In genomic region chr1:235325854-235326253, GRCh38 we compare ENCODE assay signal across 8 cellular contexts. TPM values are rescaled to one million over a fixed set of nuclear protein-coding genes. Genes with fewer than 3 reads are reported as not detected.
DNase-seq lines count a peak whose midpoint lies in the region; ATAC-seq, FAIRE-seq and TF ChIP-seq lines count a peak whose summit lies in the region.

No MANE protein-coding gene starts in this region.

- TF ChIP-seq POLR2A in endothelial cell of umbilical vein (IDR thresholded peaks at IDR 0.05; ENCODE audit: low read depth, low read length): no peak

- no peaks in the 10 kb centered on the region for H3K9me3 ChIP-seq in DND-41 (ENCODE audit: insufficient read depth, low read length, severe bottlenecking)
- no peaks in the 10 kb centered on the region for H3K9me3 ChIP-seq in OCI-LY1 (ENCODE audit: low read length)
- H3K9me3 ChIP-seq in endothelial cell of umbilical vein (replicated peaks; ENCODE audit: control insufficient read depth, insufficient read depth, low read length): no peaks in the 10 kb centered on the region

- no peak overlapping the region for H2AFZ ChIP-seq in DND-41 (ENCODE audit: low read depth, low read length)
- H2AFZ ChIP-seq in OCI-LY1 (ENCODE audit: low read length): no peak overlapping the region
- H2AFZ ChIP-seq in endothelial cell of umbilical vein (ENCODE audit: low read depth, low read length): no peak overlapping the region

- no peaks in the 10 kb centered on the region for H3K27me3 ChIP-seq in DND-41 (ENCODE audit: insufficient read depth, low read length, poor library complexity)
- H3K27me3 ChIP-seq in OCI-LY1 (ENCODE audit: insufficient read depth, low read length): no peaks in the 10 kb centered on the region
- no peaks in the 10 kb centered on the region for H3K27me3 ChIP-seq in endothelial cell of umbilical vein (ENCODE audit: control insufficient read depth in 2 of 2, insufficient read depth in 2 of 2, low read length in 2 of 2)

- dilution Hi-C loops in endothelial cell of umbilical vein (cut with MboI; ENCODE audit: extremely low pct_ligation_motif_present, low sequenced_read_pairs): no loop called here

- H3K4me3 ChIP-seq in DND-41 (ENCODE audit: low read depth in 1 of 2, low read length in 2 of 2): peak overlapping the region; percentile 40 to 68; a peak in 3 of 4 replicates
- peak overlapping the region; percentile 79 for H3K4me3 ChIP-seq in OCI-LY1 (ENCODE audit: low read depth, low read length, poor library complexity, severe bottlenecking)
- H3K4me3 ChIP-seq in endothelial cell of umbilical vein (replicated peaks in 1 of 3; ENCODE audit: insufficient read depth in 1 of 3, low read depth in 1 of 3, low read length in 3 of 3): peak overlapping the region in 1 of 3 experiments; percentile 82

- no peaks in the 10 kb centered on the region for H3K9me2 ChIP-seq in OCI-LY1 (ENCODE audit: low read depth, low read length)

- H3K27ac Mint-ChIP-seq in osteocyte (ENCODE audit: unreplicated experiment): peak overlapping the region; percentile 94

- ATAC-seq in DND-41 (ENCODE audit: insufficient read depth, low read depth) (no peak), GM18870 (IDR thresholded peaks at IDR 0.05; ENCODE audit: unreplicated experiment) (no peak), HG03457 (IDR thresholded peaks at IDR 0.05; ENCODE audit: unreplicated experiment) (no peak), HG02759 (IDR thresholded peaks at IDR 0.05; ENCODE audit: unreplicated experiment) (no peak)

- H3K4me2 ChIP-seq in DND-41 (ENCODE audit: insufficient read depth, low read length) (peak overlapping the region; percentile 81), OCI-LY1 (ENCODE audit: low read length) (peak overlapping the region; percentile 84), endothelial cell of umbilical vein (ENCODE audit: insufficient read depth, low read length) (peak overlapping the region; percentile 97)

- peaks cover 8% of the 10 kb centered on the region for H3K36me3 Mint-ChIP-seq in osteocyte (ENCODE audit: unreplicated experiment)

- peaks cover 92% of the 10 kb centered on the region for H3K79me2 ChIP-seq in DND-41 (ENCODE audit: insufficient read depth, low read length)
- H3K79me2 ChIP-seq in OCI-LY1 (ENCODE audit: insufficient read depth, low read length): peaks cover 82% of the 10 kb centered on the region
- H3K79me2 ChIP-seq in endothelial cell of umbilical vein (ENCODE audit: control insufficient read depth, insufficient read depth, low read length): peaks cover 84% of the 10 kb centered on the region

- no peak for FAIRE-seq in endothelial cell of umbilical vein (lab: Jason Lieb, UNC)

- H3K4me1 Mint-ChIP-seq in osteocyte (ENCODE audit: unreplicated experiment): peaks cover 34% of the 10 kb centered on the region

- TF ChIP-seq CTCF in DND-41 (IDR thresholded peaks at IDR 0.05; ENCODE audit: borderline replicate concordance, extremely low read depth, low read length, poor library complexity, severe bottlenecking) (no peak), OCI-LY1 (IDR thresholded peaks at IDR 0.05; ENCODE audit: low read length) (no peak), endothelial cell of umbilical vein (IDR thresholded peaks at IDR 0.05; ENCODE audit: extremely low read depth in 1 of 2, insufficient read depth in 1 of 2, low read depth in 1 of 2, low read length in 2 of 2) (no peak), osteocyte (IDR thresholded peaks at IDR 0.05) (no peak)

- no peaks in the 10 kb centered on the region for H3K9me3 Mint-ChIP-seq in osteocyte (ENCODE audit: unreplicated experiment)

- peaks cover 52% of the 10 kb centered on the region for H3K36me3 ChIP-seq in DND-41 (ENCODE audit: insufficient read depth, low read length)
- peaks cover 30% of the 10 kb centered on the region; the same call in 1 of the 2 replicates for H3K36me3 ChIP-seq in OCI-LY1 (ENCODE audit: insufficient read depth, low read length)
- peaks cover 0 to 1% of the 10 kb centered on the region in 2 experiments for H3K36me3 ChIP-seq in endothelial cell of umbilical vein (ENCODE audit: control insufficient read depth in 2 of 2, extremely low read depth in 1 of 2, insufficient read depth in 2 of 2, low read length in 2 of 2)

- no peaks in the 10 kb centered on the region for H3K9me1 ChIP-seq in endothelial cell of umbilical vein (replicated peaks; ENCODE audit: control insufficient read depth, extremely low read depth, insufficient read depth, low read length)

- peak overlapping the region; percentile 94 for H3K4me3 Mint-ChIP-seq in osteocyte (ENCODE audit: unreplicated experiment)

- intact Hi-C loops in endothelial cell of umbilical vein (cut with micrococcal nuclease): loop anchor here (5.0 to 10.0 kb wide), 3 partner anchors 129 to 679 kb away; partner anchors contain the start of gene RBM34

- H3K27ac ChIP-seq in DND-41 (ENCODE audit: low read length) (peak overlapping the region; percentile 64; the same call in 1 of the 2 replicates), OCI-LY1 (ENCODE audit: low read depth, low read length, poor library complexity, severe bottlenecking) (peak overlapping the region; percentile 81), endothelial cell of umbilical vein (ENCODE audit: insufficient read depth, low read depth, low read length) (no peak overlapping the region)

- peak overlapping the region; percentile 96 for H3K9ac ChIP-seq in DND-41 (ENCODE audit: low read depth, low read length)
- peak overlapping the region; percentile 91 for H3K9ac ChIP-seq in OCI-LY1 (ENCODE audit: low read length)
- H3K9ac ChIP-seq in endothelial cell of umbilical vein (replicated peaks; ENCODE audit: extremely low read depth, insufficient read depth, low read length): peak overlapping the region; percentile 96

- DNase-seq in DND-41 (no peak), endothelial cell of umbilical vein (ENCODE audit: low read depth, low spot score) (no peak), osteocyte (ENCODE audit: extremely low spot score, unreplicated experiment) (no peak), NCI-H146 (lab: John Stamatoyannopoulos, UW) (no peak)

- H4K20me1 ChIP-seq in DND-41 (ENCODE audit: insufficient read depth, low read length) (peaks cover 50% of the 10 kb centered on the region), OCI-LY1 (ENCODE audit: insufficient read depth, low read length) (no peaks in the 10 kb centered on the region), endothelial cell of umbilical vein (replicated peaks; ENCODE audit: control insufficient read depth, extremely low read depth, insufficient read depth, low read length) (peaks cover 16% of the 10 kb centered on the region)

- no peaks in the 10 kb centered on the region for H3F3A ChIP-seq in OCI-LY1 (ENCODE audit: insufficient read depth, low read length)

- CTCF ChIA-PET in endothelial cell of umbilical vein (lab: Charles Lee): interaction anchor here (1.1 to 1.9 kb wide), 4 partner anchors 9 to 458 kb away, joined by 3 to 7 read pairs (median 5); no protein-coding TSS in a partner anchor

- no TSS peak for BruUV-seq in endothelial cell of umbilical vein (replicated peaks; lab: Mats Ljungman, UMichigan)

- no peaks in the 10 kb centered on the region for H3K27me3 Mint-ChIP-seq in osteocyte (ENCODE audit: unreplicated experiment)

- POLR2A ChIA-PET in endothelial cell of umbilical vein (lab: Charles Lee): interaction anchor here (0.6 kb wide), 1 partner anchor 18 kb away, joined by 3 read pairs; no protein-coding TSS in a partner anchor

- H3K4me1 ChIP-seq in DND-41 (ENCODE audit: insufficient read depth, low read length) (peaks cover 59% of the 10 kb centered on the region), OCI-LY1 (ENCODE audit: insufficient read depth, low read length, severe bottlenecking) (peaks cover 40% of the 10 kb centered on the region), endothelial cell of umbilical vein (ENCODE audit: control insufficient read depth, extremely low read depth, insufficient read depth, low read length) (peaks cover 25% of the 10 kb centered on the region)

TF ChIP-seq in endothelial cell of umbilical vein, 7 proteins besides CTCF, POLR2A, EP300 and RAD21 (continues in another document):
- TF ChIP-seq JUN (IDR thresholded peaks at IDR 0.05; ENCODE audit: borderline replicate concordance, insufficient read depth, insufficient read length, low read depth): no peak
- no peak for TF ChIP-seq MYC (IDR thresholded peaks at IDR 0.05; ENCODE audit: low read depth, low read length)
- TF ChIP-seq POLR2AphosphoS5 (IDR thresholded peaks at IDR 0.05; ENCODE audit: insufficient read depth, low read depth, low read length): no peak

RNA-seq across cellular contexts. Expression of gene ARID4B, which starts 2.1 kb away (rescaled TPM):
- total RNA-seq in endothelial cell of umbilical vein (33.5 and 40.7 TPM in 2 replicates), osteocyte (41.3 and 41.5 TPM in 2 replicates)
- 4.0 and 6.7 TPM in 2 replicates for polyA plus RNA-seq in endothelial cell of umbilical vein
- 5.3 and 5.9 TPM in 2 replicates for polyA plus RNA-seq in endothelial cell of umbilical vein (2011; cell fraction: cytosol; rRNA removed)
- 35.6 and 51.2 TPM in 2 replicates for polyA plus RNA-seq in endothelial cell of umbilical vein (2011; cell fraction: nucleus; rRNA removed)
- 16.6 and 20.1 TPM in 2 replicates for polyA plus RNA-seq in endothelial cell of umbilical vein (2012)
- polyA minus RNA-seq in endothelial cell of umbilical vein: 35.7 and 40.4 TPM in 2 replicates
- 6.6 TPM for polyA minus RNA-seq in endothelial cell of umbilical vein (2011; cell fraction: cytosol; rRNA and poly(A)+ RNA removed)
- 78.5 and 89.4 TPM in 2 replicates for polyA minus RNA-seq in endothelial cell of umbilical vein (2011; cell fraction: nucleus; rRNA and poly(A)+ RNA removed)

RNA-seq across cellular contexts. Expression of gene GGPS1, which starts 2.5 kb away (rescaled TPM):
- total RNA-seq in endothelial cell of umbilical vein: 24.8 and 29.5 TPM in 2 replicates
- polyA plus RNA-seq in endothelial cell of umbilical vein: 9.1 and 10.7 TPM in 2 replicates
- polyA plus RNA-seq in endothelial cell of umbilical vein (2011; cell fraction: cytosol; rRNA removed): 14.6 and 16.7 TPM in 2 replicates
- 7.6 and 8.0 TPM in 2 replicates for polyA plus RNA-seq in endothelial cell of umbilical vein (2011; cell fraction: nucleus; rRNA removed)
- 17.2 and 19.6 TPM in 2 replicates for polyA plus RNA-seq in endothelial cell of umbilical vein (2012)
- polyA minus RNA-seq in endothelial cell of umbilical vein: 11.3 and 20.9 TPM in 2 replicates
- polyA minus RNA-seq in endothelial cell of umbilical vein (2011; cell fraction: cytosol; rRNA and poly(A)+ RNA removed): 13.8 TPM
- polyA minus RNA-seq in endothelial cell of umbilical vein (2011; cell fraction: nucleus; rRNA and poly(A)+ RNA removed): 2.3 and 8.5 TPM in 2 replicates
- total RNA-seq in osteocyte: 37.1 and 42.5 TPM in 2 replicates

RNA-seq across cellular contexts. Expression of gene TBCE, which starts 41.4 kb away (rescaled TPM):
- 28.6 and 32.6 TPM in 2 replicates for total RNA-seq in endothelial cell of umbilical vein
- polyA plus RNA-seq in endothelial cell of umbilical vein: 10.0 and 13.7 TPM in 2 replicates
- polyA plus RNA-seq in endothelial cell of umbilical vein (2011; cell fraction: cytosol; rRNA removed): 18.4 and 19.6 TPM in 2 replicates
- polyA plus RNA-seq in endothelial cell of umbilical vein (2011; cell fraction: nucleus; rRNA removed): 44.1 and 45.9 TPM in 2 replicates
- polyA plus RNA-seq in endothelial cell of umbilical vein (2012): 34.8 and 35.9 TPM in 2 replicates
- polyA minus RNA-seq in endothelial cell of umbilical vein: 16.7 and 23.0 TPM in 2 replicates
- polyA minus RNA-seq in endothelial cell of umbilical vein (2011; cell fraction: cytosol; rRNA and poly(A)+ RNA removed): 9.3 TPM
- 26.7 and 28.8 TPM in 2 replicates for polyA minus RNA-seq in endothelial cell of umbilical vein (2011; cell fraction: nucleus; rRNA and poly(A)+ RNA removed)
- 30.3 and 31.8 TPM in 2 replicates for total RNA-seq in osteocyte
